Comparison of ENCODE assay signal across 9 cellular contexts in the genomic region with DNA sequence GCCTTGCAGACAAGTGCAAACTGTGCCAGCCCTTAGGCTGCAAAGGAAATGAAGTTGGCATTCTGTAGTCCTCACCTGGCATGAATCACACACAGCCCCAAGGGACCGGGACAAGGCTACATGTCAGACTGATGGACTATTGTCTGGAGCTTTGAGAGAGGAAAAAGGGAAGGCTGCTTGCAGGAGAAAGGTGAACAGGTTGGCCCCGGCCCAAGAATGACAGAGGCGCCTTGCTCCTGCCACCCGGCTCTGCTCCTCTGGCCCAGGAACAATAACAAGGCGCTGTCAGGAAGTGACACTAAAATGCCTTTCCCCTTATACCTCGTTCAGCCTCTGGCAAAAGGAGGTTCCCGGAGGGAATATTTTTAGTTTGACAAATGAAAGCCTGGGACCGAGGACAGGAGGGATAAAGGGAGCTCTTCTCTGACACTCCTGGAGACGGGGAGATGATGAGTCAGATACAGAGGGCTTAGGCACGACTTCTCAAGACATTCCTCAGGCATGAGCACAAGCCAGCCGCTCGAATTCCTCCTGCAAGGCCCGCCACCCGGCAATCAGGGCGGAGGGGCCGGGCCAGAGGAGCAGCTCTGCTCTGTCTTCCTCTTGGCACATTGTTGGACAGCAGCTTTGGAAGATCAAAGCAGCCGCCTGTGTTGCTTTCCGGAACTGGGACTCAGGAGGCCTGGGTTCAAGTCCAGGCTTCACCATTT.
DNase-seq lines count a peak whose midpoint lies in the region; ATAC-seq, FAIRE-seq and TF ChIP-seq lines count a peak whose summit lies in the region.
"Had no signal": no experiment of that assay in that cellular context is flagged by ENCODE, and none has a peak within 500 bp of the region (broad histone marks: within the 10 kb centered on the region; RNA-seq: fewer than 3 reads in every experiment).

No MANE protein-coding gene starts in this region.

- H3K27ac Mint-ChIP-seq in T-helper 17 cell = no peak overlapping the region
- H3K27ac Mint-ChIP-seq: activated naive CD8-positive, alpha-beta T cell had no signal

- H3K4me1 Mint-ChIP-seq in T-helper 17 cell = no peaks in the 10 kb centered on the region

- H3K9me3 ChIP-seq in small intestine (ENCODE audit: control insufficient read depth, low read depth) (no peaks in the 10 kb centered on the region), T-helper 17 cell (ENCODE audit: control insufficient read depth, low read length, poor library complexity, severe bottlenecking) (no peaks in the 10 kb centered on the region)

- DNase-seq in HFF-Myc (ENCODE audit: extremely low read depth, low read depth) (peak; percentile 97), hepatic stellate cell (ENCODE audit: low spot score) (peak; percentile 96), small intestine (peak; percentile 28), T-helper 17 cell (no peak), AML-193 (lab: John Stamatoyannopoulos, UW) (no peak)

- peak overlapping the region in 1 of 2 donors; percentile 21 for H3K27ac ChIP-seq in small intestine (ENCODE audit: low read depth in 1 of 2, low read length in 1 of 2)

- peaks cover 0 to 3% of the 10 kb centered on the region in 2 donors for H3K27me3 ChIP-seq in small intestine (ENCODE audit: control insufficient read depth in 2 of 2, insufficient read depth in 2 of 2, low read length in 2 of 2)

- H3K4me3 ChIP-seq in HFF-Myc (replicated peaks; ENCODE audit: low read depth, low read length) (no peak overlapping the region), WI38 (ENCODE audit: low read depth, low read length) (peak overlapping the region; percentile 9; the same call in 1 of the 2 replicates), small intestine (ENCODE audit: low read depth in 1 of 2, low read length in 2 of 2) (no peak overlapping the region)

- H3K27me3 Mint-ChIP-seq in T-helper 17 cell = peaks cover 43% of the 10 kb centered on the region

- ATAC-seq in T-helper 17 cell (no peak), HG03139 (IDR thresholded peaks at IDR 0.05; ENCODE audit: unreplicated experiment) (no peak), GM19328 (IDR thresholded peaks at IDR 0.05; ENCODE audit: unreplicated experiment) (no peak)

- no peaks in the 10 kb centered on the region for H3K4me1 ChIP-seq in small intestine (ENCODE audit: control insufficient read depth in 2 of 2, insufficient read depth in 1 of 2, low read depth in 1 of 2, low read length in 1 of 2)

- TF ChIP-seq CTCF in HFF-Myc (IDR thresholded peaks at IDR 0.05; ENCODE audit: low read depth, low read length, missing control alignments) = no peak
- no peak for TF ChIP-seq CTCF in WI38 (IDR thresholded peaks at IDR 0.05; ENCODE audit: low read depth, low read length)

- H3K36me3 Mint-ChIP-seq in T-helper 17 cell (ENCODE audit: low read depth) = no peaks in the 10 kb centered on the region
- H3K36me3 Mint-ChIP-seq: activated naive CD8-positive, alpha-beta T cell had no signal

- no peaks in the 10 kb centered on the region for H3K36me3 ChIP-seq in small intestine (ENCODE audit: control insufficient read depth in 2 of 2, insufficient read depth in 2 of 2, low read length in 2 of 2)

- WGBS in small intestine, 3 donors = 13 to 29% (median 19%) methylated on average over 18 of the region's 18 CpGs

- FAIRE-seq in small intestine (lab: Jason Lieb, UNC) = no peak

- no peak overlapping the region for H3K4me3 Mint-ChIP-seq in T-helper 17 cell
- H3K4me3 Mint-ChIP-seq: activated naive CD8-positive, alpha-beta T cell had no signal

Comparison
In these comparisons a context has a peak if more than half of its experiments do, and no peak if none do; other contexts are left out.
1. DNase-seq: peak in HFF-Myc (single experiment), hepatic stellate cell (single experiment) and small intestine (single experiment); none in T-helper 17 cell (0 of 3) and AML-193 (0 of 2).